In genomic region chr11:102345923-102346322, GRCh38 we compare ENCODE assay signal across 8 cellular contexts. TPM values are rescaled to one million over a fixed set of nuclear protein-coding genes. Genes with fewer than 3 reads are reported as not detected.
DNase-seq lines count a peak whose midpoint lies in the region; ATAC-seq, FAIRE-seq and TF ChIP-seq lines count a peak whose summit lies in the region.

No MANE protein-coding gene starts in this region.

- H3K27ac ChIP-seq in DND-41 (ENCODE audit: low read length) = peak overlapping the region; percentile 87
- peak overlapping the region; percentile 96 for H3K27ac ChIP-seq in HepG2 (ENCODE audit: extremely low read length, insufficient read depth, low read length)
- peak overlapping the region; percentile 98 to 99 for H3K27ac ChIP-seq in tibial artery

- CTCF ChIA-PET in HepG2 (lab: Yijun Ruan, JAX; ENCODE audit: low intra/inter-chr PET ratio, low total read pairs) = interaction anchor here (1.6 to 2.0 kb wide), 2 partner anchors 58 to 149 kb away, joined by 4 to 11 read pairs; no protein-coding TSS in a partner anchor

- in situ Hi-C loops in astrocyte of the cerebellum (cut with HindIII; ENCODE audit: low sequenced_read_pairs) = no loop called here
- in situ Hi-C loops in HepG2 (cut with HindIII; ENCODE audit: extremely low pct_ligation_motif_present, low pct_unique_long_range_greater_than_20kb) = loop anchor here (5.0 to 10.0 kb wide), 2 partner anchors 149 to 316 kb away; no protein-coding TSS in a partner anchor

- TF ChIP-seq CTCF in DND-41 (IDR thresholded peaks at IDR 0.05; ENCODE audit: borderline replicate concordance, extremely low read depth, low read length, poor library complexity, severe bottlenecking) (no peak), astrocyte of the cerebellum (IDR thresholded peaks at IDR 0.05; ENCODE audit: low read depth, low read length, missing control alignments) (no peak), HepG2 (CRISPR knock-in tag; IDR thresholded peaks at IDR 0.05) (no peak), tibial artery (IDR thresholded peaks at IDR 0.05) (no peak)

- H3K9ac ChIP-seq in DND-41 (ENCODE audit: low read depth, low read length) (peak overlapping the region; percentile 81), HepG2 (ENCODE audit: insufficient read depth, low read depth, low read length) (peak overlapping the region; percentile 90)

- no peaks in the 10 kb centered on the region for H3K9me3 ChIP-seq in DND-41 (ENCODE audit: insufficient read depth, low read length, severe bottlenecking)
- no peaks in the 10 kb centered on the region for H3K9me3 ChIP-seq in HepG2 (ENCODE audit: low read length)
- no peaks in the 10 kb centered on the region for H3K9me3 ChIP-seq in tibial artery

- peaks cover 31% of the 10 kb centered on the region for H3K4me1 ChIP-seq in DND-41 (ENCODE audit: insufficient read depth, low read length)
- peaks cover 40% of the 10 kb centered on the region for H3K4me1 ChIP-seq in HepG2 (ENCODE audit: insufficient read depth, low read length)
- H3K4me1 ChIP-seq in tibial artery = peaks cover 0 to 37% (median 12%) of the 10 kb centered on the region in 4 donors

- under 1% methylated on average over 8 of the region's 8 CpGs for WGBS in HepG2 (ENCODE audit: low lambda C conversion rate)

- no peak for TF ChIP-seq RAD21 in HepG2 (CRISPR knock-in tag; IDR thresholded peaks at IDR 0.05)

- no peak for ATAC-seq in DND-41 (ENCODE audit: insufficient read depth, low read depth)
- no peak for ATAC-seq in HepG2
- no peak for ATAC-seq in HG03442 (IDR thresholded peaks at IDR 0.05; ENCODE audit: unreplicated experiment)

- peak overlapping the region; percentile 71 for H3K4me2 ChIP-seq in DND-41 (ENCODE audit: insufficient read depth, low read length)
- H3K4me2 ChIP-seq in HepG2 (ENCODE audit: low read depth, low read length) = peak overlapping the region; percentile 80

- H2AFZ ChIP-seq in DND-41 (ENCODE audit: low read depth, low read length) (no peak overlapping the region; the same call in 1 of the 2 replicates), HepG2 (ENCODE audit: low read length) (no peak overlapping the region)

- DNase-seq in DND-41 = no peak
- no peak for DNase-seq in Jurkat, Clone E6-1 (ENCODE audit: low read depth, low spot score)
- no peak for DNase-seq in astrocyte of the cerebellum (ENCODE audit: low read depth)
- DNase-seq in HepG2 (ENCODE audit: low spot score) = peak; percentile 64
- DNase-seq in tibial artery = no peak
- DNase-seq in Ammon's horn (ENCODE audit: low spot score) = no peak
- DNase-seq in urothelium cell line (ENCODE audit: low spot score) = no peak

- peak in 1 of 2 experiments; percentile 32; a peak in 1 of 4 replicates for TF ChIP-seq EP300 in HepG2 (IDR thresholded peaks at IDR 0.05; ENCODE audit: low read depth in 2 of 2, low read length in 2 of 2)
- no peak for TF ChIP-seq EP300 in HepG2 (CRISPR knock-in tag; IDR thresholded peaks at IDR 0.05; ENCODE audit: borderline replicate concordance)

- H3K79me2 ChIP-seq in DND-41 (ENCODE audit: insufficient read depth, low read length) (peaks cover 41% of the 10 kb centered on the region), HepG2 (ENCODE audit: insufficient read depth, low read length) (peaks cover 39% of the 10 kb centered on the region)

- POLR2A ChIA-PET in HepG2 (lab: Yijun Ruan, JAX) = interaction anchor here (1.5 kb wide), 1 partner anchor 106 kb away, joined by 3 read pairs; no protein-coding TSS in a partner anchor

- peak overlapping the region; percentile 71 to 80; a peak in 3 of 4 replicates for H3K4me3 ChIP-seq in DND-41 (ENCODE audit: low read depth in 1 of 2, low read length in 2 of 2)
- peak overlapping the region; percentile 85 for H3K4me3 ChIP-seq in Jurkat, Clone E6-1 (ENCODE audit: low read length)
- H3K4me3 ChIP-seq in astrocyte of the cerebellum (ENCODE audit: low read depth, low read length) = peak overlapping the region; percentile 91
- H3K4me3 ChIP-seq in HepG2 (replicated peaks in 1 of 3; ENCODE audit: insufficient read depth in 1 of 3, low read depth in 2 of 3, low read length in 3 of 3) = peak overlapping the region; percentile 85 to 98 (median 96)
- H3K4me3 ChIP-seq in tibial artery = peak overlapping the region; percentile 87 to 89

- no peak; a peak in 1 of 4 replicates for TF ChIP-seq POLR2A in HepG2 (IDR thresholded peaks at IDR 0.05; ENCODE audit: insufficient read depth in 1 of 2, low read depth in 2 of 2, low read length in 2 of 2)

- intact Hi-C loops in HepG2 (cut with micrococcal nuclease; ENCODE audit: unreplicated experiment) (loop anchor here (2.0 to 5.0 kb wide), 5 partner anchors 29 to 269 kb away; partner anchors contain the start of gene BIRC3), tibial artery (cut with DNase I; ENCODE audit: low total_unique reads) (loop anchor here (5.0 to 10.0 kb wide), 2 partner anchors 266 to 431 kb away; partner anchors contain the start of genes ANGPTL5 and CEP126)

- no peaks in the 10 kb centered on the region for H3K27me3 ChIP-seq in DND-41 (ENCODE audit: insufficient read depth, low read length, poor library complexity)
- no peaks in the 10 kb centered on the region; a peak in 1 of 5 replicates for H3K27me3 ChIP-seq in HepG2 (ENCODE audit: control insufficient read depth in 1 of 2, insufficient read depth in 2 of 2, low read length in 2 of 2)
- H3K27me3 ChIP-seq in tibial artery = no peaks in the 10 kb centered on the region

- H4K20me1 ChIP-seq in DND-41 (ENCODE audit: insufficient read depth, low read length) (no peaks in the 10 kb centered on the region), HepG2 (ENCODE audit: insufficient read depth, low read length) (peaks cover 8% of the 10 kb centered on the region; the same call in 1 of the 2 replicates)

- BruUV-seq in HepG2 (replicated peaks; lab: Mats Ljungman, UMichigan) = no TSS peak

- FAIRE-seq in HepG2 (lab: Jason Lieb, UNC) (no peak), urothelium cell line (lab: Jason Lieb, UNC) (no peak)

- H3K36me3 ChIP-seq in DND-41 (ENCODE audit: insufficient read depth, low read length) (peaks cover 14% of the 10 kb centered on the region; the same call in 1 of the 2 replicates), HepG2 (replicated peaks in 1 of 2; ENCODE audit: control insufficient read depth in 1 of 2, insufficient read depth in 2 of 2, low read length in 2 of 2) (peaks cover 0 to 1% of the 10 kb centered on the region in 2 experiments; a peak in 2 of 5 replicates), tibial artery (peaks cover 0 to 9% (median 7%) of the 10 kb centered on the region in 3 donors)

RNA-seq across cellular contexts. Expression of gene BIRC2, which starts 1.1 kb away (rescaled TPM):
- polyA plus RNA-seq in Jurkat, Clone E6-1 (2012; ENCODE audit: insufficient read depth, insufficient read length) = 17.6 TPM
- 61.7 and 83.2 TPM in 2 replicates for total RNA-seq in HepG2 (2016; rRNA removed; fragmentation: Illumina TruSeq; extraction: Trizol)
- total RNA-seq in HepG2 (2016; cell fraction: cytosol; rRNA removed; fragmentation: Illumina TruSeq; extraction: Trizol; ENCODE audit: low read depth) = 25.1 and 31.7 TPM in 2 replicates
- total RNA-seq in HepG2 (2016; cell fraction: insoluble cytoplasmic fraction; rRNA removed; fragmentation: Illumina TruSeq; extraction: Trizol) = 61.7 and 79.4 TPM in 2 replicates
- total RNA-seq in HepG2 (2016; cell fraction: membrane; rRNA removed; fragmentation: Illumina TruSeq; extraction: Trizol) = 42.0 and 43.8 TPM in 2 replicates
- total RNA-seq in HepG2 (2016; cell fraction: nucleus; rRNA removed; fragmentation: Illumina TruSeq; extraction: Trizol) = 77.0 and 77.1 TPM in 2 replicates
- 59.2 and 62.2 TPM in 2 replicates for polyA plus RNA-seq in HepG2 (2011; rRNA removed)
- 27.3 and 42.8 TPM in 2 replicates for polyA plus RNA-seq in HepG2 (2011; cell fraction: cytosol; rRNA removed)
- polyA plus RNA-seq in HepG2 (2011; cell fraction: nucleus; rRNA removed) = 60.1 and 69.2 TPM in 2 replicates
- polyA plus RNA-seq in HepG2 (2012) = 35.9 and 38.7 TPM in 2 replicates
- polyA plus RNA-seq in HepG2 (2016; cell fraction: cytosol; fragmentation: Illumina TruSeq; extraction: Trizol; ENCODE audit: low read depth) = 7.7 and 9.4 TPM in 2 replicates
- polyA plus RNA-seq in HepG2 (2016; cell fraction: insoluble cytoplasmic fraction; fragmentation: Illumina TruSeq; extraction: Trizol; ENCODE audit: low read depth) = 58.0 and 61.2 TPM in 2 replicates
- polyA plus RNA-seq in HepG2 (2016; cell fraction: membrane; fragmentation: Illumina TruSeq; extraction: Trizol; ENCODE audit: low read depth) = 16.9 and 19.1 TPM in 2 replicates
- 60.1 and 64.2 TPM in 2 replicates for polyA plus RNA-seq in HepG2 (2016; cell fraction: nucleus; fragmentation: Illumina TruSeq; extraction: Trizol; ENCODE audit: insufficient read depth, low read depth)
- polyA minus RNA-seq in HepG2 (2011; rRNA and poly(A)+ RNA removed; ENCODE audit: low replicate concordance) = 26.8 and 53.5 TPM in 2 replicates
- polyA minus RNA-seq in HepG2 (2011; cell fraction: cytosol; rRNA and poly(A)+ RNA removed) = 26.7 and 30.0 TPM in 2 replicates
- polyA minus RNA-seq in HepG2 (2011; cell fraction: nucleus; rRNA and poly(A)+ RNA removed) = 152 and 170 TPM in 2 replicates

RNA-seq across cellular contexts. Expression of gene BIRC3, which starts 28.6 kb away (rescaled TPM):
- 3.5 TPM for polyA plus RNA-seq in Jurkat, Clone E6-1 (2012; ENCODE audit: insufficient read depth, insufficient read length)
- 4.2 and 7.5 TPM in 2 replicates for total RNA-seq in HepG2 (2016; rRNA removed; fragmentation: Illumina TruSeq; extraction: Trizol)
- 0.40 and 0.71 TPM in 2 replicates for total RNA-seq in HepG2 (2016; cell fraction: cytosol; rRNA removed; fragmentation: Illumina TruSeq; extraction: Trizol; ENCODE audit: low read depth)
- total RNA-seq in HepG2 (2016; cell fraction: insoluble cytoplasmic fraction; rRNA removed; fragmentation: Illumina TruSeq; extraction: Trizol) = 4.6 and 6.5 TPM in 2 replicates
- total RNA-seq in HepG2 (2016; cell fraction: membrane; rRNA removed; fragmentation: Illumina TruSeq; extraction: Trizol) = 2.8 and 3.6 TPM in 2 replicates
- 2.7 and 2.9 TPM in 2 replicates for total RNA-seq in HepG2 (2016; cell fraction: nucleus; rRNA removed; fragmentation: Illumina TruSeq; extraction: Trizol)
- 0.41 and 0.50 TPM in 2 replicates for polyA plus RNA-seq in HepG2 (2011; rRNA removed)
- 0.21 and 0.51 TPM in 2 replicates for polyA plus RNA-seq in HepG2 (2011; cell fraction: cytosol; rRNA removed)
- polyA plus RNA-seq in HepG2 (2011; cell fraction: nucleus; rRNA removed) = 0.18 and 0.52 TPM in 2 replicates
- 0.56 and 1.1 TPM in 2 replicates for polyA plus RNA-seq in HepG2 (2012)
- 0.20 TPM in 2 replicates for polyA plus RNA-seq in HepG2 (2016; cell fraction: cytosol; fragmentation: Illumina TruSeq; extraction: Trizol; ENCODE audit: low read depth)
- 4.2 and 5.5 TPM in 2 replicates for polyA plus RNA-seq in HepG2 (2016; cell fraction: insoluble cytoplasmic fraction; fragmentation: Illumina TruSeq; extraction: Trizol; ENCODE audit: low read depth)
- 1.1 and 1.2 TPM in 2 replicates for polyA plus RNA-seq in HepG2 (2016; cell fraction: membrane; fragmentation: Illumina TruSeq; extraction: Trizol; ENCODE audit: low read depth)
- polyA plus RNA-seq in HepG2 (2016; cell fraction: nucleus; fragmentation: Illumina TruSeq; extraction: Trizol; ENCODE audit: insufficient read depth, low read depth) = 2.7 and 3.7 TPM in 2 replicates
- 0.10 and 3.6 TPM in 2 replicates for polyA minus RNA-seq in HepG2 (2011; rRNA and poly(A)+ RNA removed; ENCODE audit: low replicate concordance)
- 0.99 and 1.6 TPM in 2 replicates for polyA minus RNA-seq in HepG2 (2011; cell fraction: cytosol; rRNA and poly(A)+ RNA removed)
- 0.52 and 1.2 TPM in 2 replicates for polyA minus RNA-seq in HepG2 (2011; cell fraction: nucleus; rRNA and poly(A)+ RNA removed)
